Comparison of ENCODE assay signal across 1 cellular context in the genomic region with DNA sequence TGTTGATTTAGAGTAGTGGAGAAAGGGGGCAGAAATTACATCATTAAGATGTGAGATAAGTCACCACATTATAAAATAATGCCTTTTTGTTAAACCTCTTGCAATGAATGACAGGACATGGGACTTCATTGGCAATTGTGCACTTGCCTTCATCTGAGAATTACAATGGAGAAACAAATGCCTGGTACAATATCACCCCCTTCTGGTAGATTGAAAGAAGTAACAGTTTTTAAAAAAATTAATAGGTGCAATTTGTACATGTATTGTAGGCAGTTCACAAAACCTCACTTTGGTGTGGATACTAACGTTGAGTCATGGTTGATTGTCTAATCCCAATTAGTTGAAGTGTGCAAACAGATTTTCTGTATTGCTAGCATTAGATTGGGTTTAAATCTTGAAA.
TF ChIP-seq lines count a peak whose summit lies in the region.

No MANE protein-coding gene starts in this region.

TF ChIP-seq in IMR-90, 13 proteins besides CTCF, POLR2A, EP300 and RAD21:
- TF ChIP-seq SMC3 (IDR thresholded peaks at IDR 0.05; ENCODE audit: low read depth, low read length) (peak; percentile 89), CEBPB (IDR thresholded peaks at IDR 0.05; ENCODE audit: low read depth, low read length) (no peak)
